10 cellular contexts compared by ENCODE assay signal in the genomic region with DNA sequence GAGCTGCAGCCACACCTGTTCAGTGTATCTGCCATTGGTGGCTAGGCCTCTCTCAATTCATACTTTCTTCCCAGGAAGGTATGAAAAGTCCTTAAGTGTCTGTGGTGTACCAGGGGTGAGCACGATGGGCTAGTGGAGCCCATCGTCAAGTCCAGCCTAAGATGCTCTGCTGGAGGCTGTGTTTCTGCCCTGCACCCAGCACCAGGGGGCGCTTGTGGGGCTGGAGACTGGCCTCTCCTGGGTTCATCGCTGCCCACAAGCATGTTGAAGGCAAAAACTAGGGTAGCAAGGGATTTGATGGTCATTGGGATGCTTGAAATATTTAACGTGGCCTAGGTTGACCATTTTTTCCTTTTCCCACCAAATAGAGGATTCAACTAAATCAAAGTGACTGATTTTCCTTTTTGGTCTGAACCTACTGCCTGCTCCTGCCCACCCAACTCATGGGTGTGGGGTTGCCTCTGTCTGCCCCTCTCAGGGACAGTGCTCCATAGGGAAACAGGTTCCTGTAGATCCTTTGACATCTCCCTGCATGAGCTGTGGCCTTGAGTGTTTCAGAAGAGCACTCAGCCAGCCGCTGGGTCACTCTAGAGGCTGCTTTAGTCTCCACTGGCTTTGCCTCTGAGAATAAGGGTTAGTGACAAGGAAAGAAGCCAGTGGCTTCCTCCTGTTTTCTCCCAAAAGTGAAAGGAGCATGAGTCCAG. TPM values are rescaled to one million over a fixed set of nuclear protein-coding genes. Genes with fewer than 3 reads are reported as not detected.
DNase-seq lines count a peak whose midpoint lies in the region; ATAC-seq and TF ChIP-seq lines count a peak whose summit lies in the region.
"Had no signal": no experiment of that assay in that cellular context is flagged by ENCODE, and none has a peak within 500 bp of the region (broad histone marks: within the 10 kb centered on the region; RNA-seq: fewer than 3 reads in every experiment).

No MANE protein-coding gene starts in this region.

- H3K4me1 Mint-ChIP-seq in osteocyte (ENCODE audit: unreplicated experiment): no peaks in the 10 kb centered on the region

- no peak overlapping the region for H3K4me3 Mint-ChIP-seq in osteocyte (ENCODE audit: unreplicated experiment)
- H3K4me3 Mint-ChIP-seq: natural killer cell treated with Interleukin-12 subunit alpha and Interleukin-12 subunit beta and Interleukin-15 and Interleukin-18, amount 100 ng/mL, for 72 hours had no signal

- no peak for ATAC-seq in HG03108 (IDR thresholded peaks at IDR 0.05; ENCODE audit: unreplicated experiment)
- ATAC-seq in HG02870 (IDR thresholded peaks at IDR 0.05; ENCODE audit: unreplicated experiment): no peak

- in situ Hi-C loops in KBM-7 (cut with MboI; ENCODE audit: low pct_unique_long_range_greater_than_20kb, low sequenced_read_pairs): no loop called here

- H3K36me3 Mint-ChIP-seq in osteocyte (ENCODE audit: unreplicated experiment): no peaks in the 10 kb centered on the region
- H3K36me3 Mint-ChIP-seq: natural killer cell treated with Interleukin-12 subunit alpha and Interleukin-12 subunit beta and Interleukin-15 and Interleukin-18, amount 100 ng/mL, for 72 hours had no signal

- DNase-seq in NCI-H82 (lab: John Stamatoyannopoulos, UW): peak; percentile 50
- DNase-seq in NCI-H82 treated with DMSO at 0.1 percent for 48 hours (lab: John Stamatoyannopoulos, UW; ENCODE audit: unreplicated experiment): no peak
- peak; percentile 16 for DNase-seq in KBM-7
- peak; percentile 12 for DNase-seq in cerebellar cortex (ENCODE audit: low spot score)
- no peak for DNase-seq in osteocyte (ENCODE audit: extremely low spot score, unreplicated experiment)
- no peak for DNase-seq in kidney tubule cell (ENCODE audit: low spot score)
- DNase-seq: NCI-H1436 had no signal

- no peaks in the 10 kb centered on the region for H3K9me3 Mint-ChIP-seq in osteocyte (ENCODE audit: unreplicated experiment)
- H3K9me3 Mint-ChIP-seq: natural killer cell treated with Interleukin-12 subunit alpha and Interleukin-12 subunit beta and Interleukin-15 and Interleukin-18, amount 100 ng/mL, for 72 hours had no signal

- H3K27me3 Mint-ChIP-seq in osteocyte (ENCODE audit: unreplicated experiment): no peaks in the 10 kb centered on the region
- H3K27me3 Mint-ChIP-seq: natural killer cell treated with Interleukin-12 subunit alpha and Interleukin-12 subunit beta and Interleukin-15 and Interleukin-18, amount 100 ng/mL, for 72 hours had no signal

- TF ChIP-seq CTCF in osteocyte (IDR thresholded peaks at IDR 0.05): peak; percentile 11

- H3K27ac Mint-ChIP-seq in osteocyte (ENCODE audit: unreplicated experiment): no peak overlapping the region
- H3K27ac Mint-ChIP-seq: natural killer cell treated with Interleukin-12 subunit alpha and Interleukin-12 subunit beta and Interleukin-15 and Interleukin-18, amount 100 ng/mL, for 72 hours had no signal

RNA-seq across cellular contexts. Expression of a gene that starts 59.0 kb away (rescaled TPM):
- 95.4 and 98.8 TPM in 2 replicates for total RNA-seq in osteocyte

RNA-seq across cellular contexts. Expression of a gene that starts 59.2 kb away (rescaled TPM):
- 10.1 and 10.7 TPM in 2 replicates for total RNA-seq in osteocyte

Comparison
In these comparisons a context has a peak if more than half of its experiments do, and no peak if none do; other contexts are left out.
1. DNase-seq: peak in NCI-H82 (single experiment), KBM-7 (single experiment) and cerebellar cortex (single experiment); none in NCI-H82 treated with DMSO at 0.1 percent for 48 hours (single experiment), osteocyte (single experiment) and kidney tubule cell (single experiment).